ENCODE assay signal across 15 cellular contexts in genomic region chr19:1955171-1956142, GRCh38. TPM values are rescaled to one million over a fixed set of nuclear protein-coding genes. Genes with fewer than 3 reads are reported as not detected.
DNase-seq lines count a peak whose midpoint lies in the region; ATAC-seq, FAIRE-seq and TF ChIP-seq lines count a peak whose summit lies in the region.
"Had no signal": no experiment of that assay in that cellular context is flagged by ENCODE, and none has a peak within 500 bp of the region (broad histone marks: within the 10 kb centered on the region; RNA-seq: fewer than 3 reads in every experiment).

No MANE protein-coding gene starts in this region.

- H3K4ac ChIP-seq in H1 (replicated peaks; ENCODE audit: insufficient read length, low read depth, low read length) = no peak overlapping the region

- no peak overlapping the region for H2BK120ac ChIP-seq in H1 (replicated peaks; ENCODE audit: low read depth, low read length)

- no peak for TF ChIP-seq EP300 in H1 (IDR thresholded peaks at IDR 0.05; ENCODE audit: borderline replicate concordance in 1 of 2, low read depth in 2 of 2, low read length in 2 of 2)

- no peak overlapping the region for H4K5ac ChIP-seq in H1 (ENCODE audit: insufficient read length, low read depth, low read length)

- H3K27me3 Mint-ChIP-seq in activated T-helper 17 cell treated with anti-CD3 and anti-CD28 coated beads, Interleukin-2, amount 50 U/mL, for 72 hours = no peaks in the 10 kb centered on the region

- 0 out of 22 replicates have a peak overlapping the region, but pooled peaks of 1 of the 11 experiments have one; percentile 16 for H3K27ac ChIP-seq in BLaER1 treated with 17β-estradiol and CSF1 and Interleukin-3, amounts not matched to agents 10 nM and 100 nM
- no peak overlapping the region for H3K27ac ChIP-seq in H1 (ENCODE audit: low read depth, low read length)
- H3K27ac ChIP-seq: GM23248 had no signal

- FAIRE-seq in H1 (lab: Jason Lieb, UNC) = no peak
- FAIRE-seq: G401.6 had no signal

- H2AK5ac ChIP-seq in H1 (ENCODE audit: low read depth, low read length) = no peak overlapping the region

- peaks cover 13 to 51% (median 30%) of the 10 kb centered on the region in 11 experiments; a peak in 20 of 22 replicates for H3K36me3 ChIP-seq in BLaER1 treated with 17β-estradiol and CSF1 and Interleukin-3, amounts not matched to agents 10 nM and 100 nM
- H3K36me3 ChIP-seq in H1 (ENCODE audit: control insufficient read depth in 2 of 4, insufficient read depth in 4 of 4, low read length in 3 of 4) = no peaks in the 10 kb centered on the region; a peak in 2 of 8 replicates

- no peaks in the 10 kb centered on the region for H3K23me2 ChIP-seq in H1 (ENCODE audit: low read depth, low read length)

- no peaks in the 10 kb centered on the region for H3K9me3 Mint-ChIP-seq in activated T-helper 17 cell treated with anti-CD3 and anti-CD28 coated beads, Interleukin-2, amount 50 U/mL, for 72 hours

- no peak overlapping the region for H2BK15ac ChIP-seq in H1 (ENCODE audit: low read length)

- H3K79me1 ChIP-seq in H1 (ENCODE audit: low read depth, low read length) = peaks cover 28% of the 10 kb centered on the region

- POLR2A ChIA-PET in H1 (lab: Charles Lee; ENCODE audit: partially characterized antibody) = no interaction called here

- peaks cover 11% of the 10 kb centered on the region for H3K36me3 Mint-ChIP-seq in activated T-helper 17 cell treated with anti-CD3 and anti-CD28 coated beads, Interleukin-2, amount 50 U/mL, for 72 hours (ENCODE audit: low read depth)

- H3K9ac ChIP-seq in BLaER1 treated with 17β-estradiol and CSF1 and Interleukin-3, amounts not matched to agents 10 nM and 100 nM = peak overlapping the region in 6 of 11 experiments; percentile 20 to 55 (median 31); a peak in 7 of 22 replicates
- H3K9ac ChIP-seq in H1 (replicated peaks in 1 of 4; ENCODE audit: extremely low read depth in 1 of 4, low read depth in 3 of 4, low read length in 3 of 4) = no peak overlapping the region; a peak in 1 of 7 replicates
- H3K9ac ChIP-seq: GM23248 had no signal

- no peak overlapping the region for H3K56ac ChIP-seq in H1 (replicated peaks; ENCODE audit: insufficient read length, low read depth, low read length)

- peaks cover 86 to 95% (median 93%) of the 10 kb centered on the region in 11 experiments for H4K20me1 ChIP-seq in BLaER1 treated with 17β-estradiol and CSF1 and Interleukin-3, amounts not matched to agents 10 nM and 100 nM
- H4K20me1 ChIP-seq in H1 (replicated peaks in 1 of 2; ENCODE audit: control insufficient read depth in 1 of 2, insufficient read depth in 2 of 2, low read length in 2 of 2) = peaks cover 44 to 60% of the 10 kb centered on the region in 2 experiments

- ATAC-seq in omental fat pad (ENCODE audit: low FRiP score) = peak; percentile 17
- no peak for ATAC-seq in HG03108 (IDR thresholded peaks at IDR 0.05; ENCODE audit: unreplicated experiment)
- no peak for ATAC-seq in HG03460 (IDR thresholded peaks at IDR 0.05; ENCODE audit: unreplicated experiment)
- ATAC-seq in activated T-helper 17 cell treated with anti-CD3 and anti-CD28 coated beads, Interleukin-2, amount 50 U/mL, for 72 hours (replicated peaks) = no peak

- no peaks in the 10 kb centered on the region for H3K27me3 ChIP-seq in BLaER1 treated with 17β-estradiol and CSF1 and Interleukin-3, amounts not matched to agents 10 nM and 100 nM
- H3K27me3 ChIP-seq in H1 (replicated peaks in 1 of 4; ENCODE audit: control insufficient read depth in 3 of 4, extremely low read depth in 1 of 4, insufficient read depth in 3 of 4, low read length in 3 of 4) = no peaks in the 10 kb centered on the region

- peak overlapping the region in 10 of 11 experiments; percentile 50 to 69 (median 60); a peak in 15 of 22 replicates for H3K4me2 ChIP-seq in BLaER1 treated with 17β-estradiol and CSF1 and Interleukin-3, amounts not matched to agents 10 nM and 100 nM
- H3K4me2 ChIP-seq in H1 (ENCODE audit: insufficient read depth in 1 of 2, low read depth in 2 of 2, low read length in 2 of 2) = no peak overlapping the region

- in situ Hi-C loops in G401 (cut with HindIII; ENCODE audit: low sequenced_read_pairs) = no loop called here

- H3K4me3 Mint-ChIP-seq in activated T-helper 17 cell treated with anti-CD3 and anti-CD28 coated beads, Interleukin-2, amount 50 U/mL, for 72 hours = no peak overlapping the region

- H3K14ac ChIP-seq in H1 (ENCODE audit: insufficient read length) = no peak overlapping the region

- DNase-seq in G401 (ENCODE audit: low spot score) = peak; percentile 54
- DNase-seq in H1 (ENCODE audit: low read depth in 1 of 2, low spot score in 2 of 2) = no peak
- DNase-seq in omental fat pad (ENCODE audit: low spot score) = no peak
- DNase-seq: DMS79 treated with DMSO at 0.1 percent for 48 hours, GM23248, NCI-H1417 treated with DMSO at 0.1 percent for 48 hours, NCI-H2029, NCI-H748 treated with DMSO at 0.1 percent for 48 hours, RPMI8226, SIG-M5 had no signal

- H3K79me2 ChIP-seq in H1 (ENCODE audit: control insufficient read depth in 1 of 2, insufficient read depth in 2 of 2, low read length in 2 of 2) = peaks cover 25 to 88% of the 10 kb centered on the region in 2 experiments

- H2BK5ac ChIP-seq in H1 (ENCODE audit: low read depth, low read length) = no peak overlapping the region

- no peak overlapping the region for H3K27ac Mint-ChIP-seq in activated T-helper 17 cell treated with anti-CD3 and anti-CD28 coated beads, Interleukin-2, amount 50 U/mL, for 72 hours

- TF ChIP-seq RAD21 in H1 (IDR thresholded peaks at IDR 0.05 in 1 of 2, conservative IDR thresholded peaks at IDR 0.05 in 1 of 2; ENCODE audit: low read depth in 2 of 2, low read length in 2 of 2) = no peak

- TF ChIP-seq POLR2A in H1 (IDR thresholded peaks at IDR 0.05; ENCODE audit: control extremely low read depth in 1 of 2, low read depth in 2 of 2, low read length in 2 of 2) = no peak

- no peak overlapping the region for H3K4me3 ChIP-seq in BLaER1 treated with 17β-estradiol and CSF1 and Interleukin-3, amounts not matched to agents 10 nM and 100 nM
- no peak overlapping the region for H3K4me3 ChIP-seq in H1 (ENCODE audit: extremely low read depth in 1 of 4, insufficient read depth in 2 of 4, low read depth in 3 of 4, low read length in 4 of 4)
- H3K4me3 ChIP-seq: GM23248 had no signal

- no peak overlapping the region for H2BK12ac ChIP-seq in H1 (ENCODE audit: low read depth, low read length)

- WGBS in H1 (ENCODE audit: extremely low coverage in 1 of 2, insufficient coverage in 1 of 2, insufficient read length in 1 of 2, insufficient replicate concordance in 2 of 2, low coverage in 1 of 2, low lambda C conversion rate in 2 of 2, missing lambda C conversion rate in 1 of 2), 2 experiments = 85% methylated on average over 38 of the region's 52 CpGs; no CpG with 5 or more reads in 1 of the 2 experiments

- TF ChIP-seq CTCF in H1 (IDR thresholded peaks at IDR 0.05; ENCODE audit: control extremely low read depth in 1 of 3, insufficient read depth in 1 of 3, low read depth in 1 of 3, low read length in 3 of 3) (no peak), omental fat pad (IDR thresholded peaks at IDR 0.05) (no peak)

- H4K91ac ChIP-seq in H1 (replicated peaks; ENCODE audit: insufficient read length, low read length) = no peak overlapping the region

- H3K4me1 Mint-ChIP-seq in activated T-helper 17 cell treated with anti-CD3 and anti-CD28 coated beads, Interleukin-2, amount 50 U/mL, for 72 hours = no peaks in the 10 kb centered on the region

- no peak overlapping the region for H2BK20ac ChIP-seq in H1 (ENCODE audit: low read length)

- CTCF ChIA-PET in H1 (lab: Charles Lee; ENCODE audit: partially characterized antibody) = interaction anchor here (0.9 to 2.6 kb wide), 8 partner anchors 9 to 161 kb away, joined by 3 to 13 read pairs (median 3); no protein-coding TSS in a partner anchor

- H3K23ac ChIP-seq in H1 (ENCODE audit: insufficient read length) = no peak overlapping the region

- H2AFZ ChIP-seq in H1 (ENCODE audit: low read length) = no peak overlapping the region
- H2AFZ ChIP-seq: GM23248 had no signal

- H3K9me3 ChIP-seq in BLaER1 treated with 17β-estradiol and CSF1 and Interleukin-3, amounts not matched to agents 10 nM and 100 nM (replicated peaks in 1 of 11) = peaks cover 0 to 19% (median 17%) of the 10 kb centered on the region in 11 experiments; a peak in 16 of 22 replicates
- H3K9me3 ChIP-seq in H1 (ENCODE audit: insufficient read depth in 2 of 2, low read depth in 1 of 2, low read length in 1 of 2) = no peaks in the 10 kb centered on the region; a peak in 1 of 4 replicates

- no peak overlapping the region for H3K18ac ChIP-seq in H1 (ENCODE audit: extremely low read depth, low read length)

- peak overlapping the region; percentile 51 for H4K8ac ChIP-seq in H1 (ENCODE audit: extremely low read depth, insufficient read depth, low read length)

- H3K4me1 ChIP-seq in BLaER1 treated with 17β-estradiol and CSF1 and Interleukin-3, amounts not matched to agents 10 nM and 100 nM = peaks cover 45 to 94% (median 80%) of the 10 kb centered on the region in 10 experiments
- peaks cover 0 to 14% (median 9%) of the 10 kb centered on the region in 4 experiments; a peak in 5 of 7 replicates for H3K4me1 ChIP-seq in H1 (replicated peaks in 1 of 4; ENCODE audit: control insufficient read depth in 3 of 4, insufficient read depth in 4 of 4, low read length in 3 of 4)

RNA-seq across cellular contexts. Expression of gene CSNK1G2, which starts 14.5 kb away (rescaled TPM):
- total RNA-seq in G401 (2014; rRNA removed; shearing (Covaris generic)) = 74.7 and 81.9 TPM in 2 replicates
- 99.5 and 108 TPM in 2 replicates for total RNA-seq in H1 (2021; fragmentation: NEBNext Ultra II Directional; extraction: Animal tissue kit (Norgen Biotek cat#: 25700))
- 130 and 184 TPM in 2 replicates for polyA plus RNA-seq in H1 (2011; rRNA removed)
- 123 TPM for polyA plus RNA-seq in H1 (2011; cell fraction: cytosol; rRNA removed)
- 379 TPM for polyA plus RNA-seq in H1 (2011; cell fraction: nucleus; rRNA removed)
- 99.6 to 116 TPM (median 105 TPM) in 4 replicates for polyA plus RNA-seq in H1 (2012, experiment 1 of 2)
- 147 TPM for polyA plus RNA-seq in H1 (2012, experiment 2 of 2)
- 141 TPM for polyA plus RNA-seq in H1 (2013, experiment 1 of 2)
- 142 TPM for polyA plus RNA-seq in H1 (2013, experiment 2 of 2)
- 46.6 and 71.7 TPM in 2 replicates for polyA minus RNA-seq in H1 (2011; rRNA and poly(A)+ RNA removed)
- polyA minus RNA-seq in H1 (2011; cell fraction: cytosol; rRNA and poly(A)+ RNA removed) = 61.9 TPM
- polyA minus RNA-seq in H1 (2011; cell fraction: nucleus; rRNA and poly(A)+ RNA removed) = 59.6 TPM
- total RNA-seq in omental fat pad = 10 to 100 TPM; 49.3 to 76.6 (median 52.3) TPM
- total RNA-seq in activated T-helper 17 cell treated with anti-CD3 and anti-CD28 coated beads, Interleukin-2, amount 50 U/mL, for 72 hours = 10 to 100 TPM; 50.2 to 50.7 TPM

RNA-seq across cellular contexts. Expression of gene ADAT3, which starts 50.3 kb away (rescaled TPM):
- total RNA-seq in G401 (2014; rRNA removed; shearing (Covaris generic)) = 8.6 and 13.5 TPM in 2 replicates
- 10.2 and 10.8 TPM in 2 replicates for total RNA-seq in H1 (2021; fragmentation: NEBNext Ultra II Directional; extraction: Animal tissue kit (Norgen Biotek cat#: 25700))
- polyA plus RNA-seq in H1 (2011; rRNA removed) = 5.4 and 9.8 TPM in 2 replicates
- polyA plus RNA-seq in H1 (2011; cell fraction: cytosol; rRNA removed) = 3.8 TPM
- polyA plus RNA-seq in H1 (2011; cell fraction: nucleus; rRNA removed) = 8.3 TPM
- 2.4 to 6.3 TPM (median 5.5 TPM) in 4 replicates for polyA plus RNA-seq in H1 (2012, experiment 1 of 2)
- 4.1 TPM for polyA plus RNA-seq in H1 (2012, experiment 2 of 2)
- 7.0 TPM for polyA plus RNA-seq in H1 (2013, experiment 1 of 2)
- polyA plus RNA-seq in H1 (2013, experiment 2 of 2) = 6.6 TPM
- polyA minus RNA-seq in H1 (2011; rRNA and poly(A)+ RNA removed) = 1.0 TPM in 1 of 2 replicates, not detected in the other
- polyA minus RNA-seq in H1 (2011; cell fraction: cytosol; rRNA and poly(A)+ RNA removed) = 7.4 TPM
- polyA minus RNA-seq in H1 (2011; cell fraction: nucleus; rRNA and poly(A)+ RNA removed) = 7.8 TPM
- total RNA-seq in omental fat pad = 1 to 10 TPM; 2.4 to 6.2 (median 3.9) TPM
- total RNA-seq in activated T-helper 17 cell treated with anti-CD3 and anti-CD28 coated beads, Interleukin-2, amount 50 U/mL, for 72 hours = 10 to 100 TPM; 11.6 to 12.2 TPM

RNA-seq across cellular contexts. Expression of gene SCAMP4, which starts 50.3 kb away (rescaled TPM):
- 45.9 and 70.6 TPM in 2 replicates for total RNA-seq in G401 (2014; rRNA removed; shearing (Covaris generic))
- 61.4 and 65.7 TPM in 2 replicates for total RNA-seq in H1 (2021; fragmentation: NEBNext Ultra II Directional; extraction: Animal tissue kit (Norgen Biotek cat#: 25700))
- 17.1 and 39.6 TPM in 2 replicates for polyA plus RNA-seq in H1 (2011; rRNA removed)
- polyA plus RNA-seq in H1 (2011; cell fraction: cytosol; rRNA removed) = 24.4 TPM
- 75.6 TPM for polyA plus RNA-seq in H1 (2011; cell fraction: nucleus; rRNA removed)
- polyA plus RNA-seq in H1 (2012, experiment 1 of 2) = 35.8 to 66.0 TPM (median 58.3 TPM) in 4 replicates
- 37.8 TPM for polyA plus RNA-seq in H1 (2012, experiment 2 of 2)
- polyA plus RNA-seq in H1 (2013, experiment 1 of 2) = 58.4 TPM
- polyA plus RNA-seq in H1 (2013, experiment 2 of 2) = 60.6 TPM
- 20.5 TPM in 2 replicates for polyA minus RNA-seq in H1 (2011; rRNA and poly(A)+ RNA removed)
- polyA minus RNA-seq in H1 (2011; cell fraction: cytosol; rRNA and poly(A)+ RNA removed) = 26.4 TPM
- 39.3 TPM for polyA minus RNA-seq in H1 (2011; cell fraction: nucleus; rRNA and poly(A)+ RNA removed)
- total RNA-seq in omental fat pad = 10 to 100 TPM; 38.0 to 57.8 (median 45.6) TPM
- 10 to 100 TPM; 31.7 to 36.4 TPM for total RNA-seq in activated T-helper 17 cell treated with anti-CD3 and anti-CD28 coated beads, Interleukin-2, amount 50 U/mL, for 72 hours

Comparison
In these comparisons a context has a peak if more than half of its experiments do, and no peak if none do; other contexts are left out.
1. H3K4me2 ChIP-seq: peak in BLaER1 treated with 17β-estradiol and CSF1 and Interleukin-3, amounts not matched to agents 10 nM and 100 nM (10 of 11); none in H1 (0 of 2).
2. H3K9ac ChIP-seq: peak in BLaER1 treated with 17β-estradiol and CSF1 and Interleukin-3, amounts not matched to agents 10 nM and 100 nM (6 of 11); none in H1 (0 of 4).